ENCODE assay signal across 8 cellular contexts in the genomic region with DNA sequence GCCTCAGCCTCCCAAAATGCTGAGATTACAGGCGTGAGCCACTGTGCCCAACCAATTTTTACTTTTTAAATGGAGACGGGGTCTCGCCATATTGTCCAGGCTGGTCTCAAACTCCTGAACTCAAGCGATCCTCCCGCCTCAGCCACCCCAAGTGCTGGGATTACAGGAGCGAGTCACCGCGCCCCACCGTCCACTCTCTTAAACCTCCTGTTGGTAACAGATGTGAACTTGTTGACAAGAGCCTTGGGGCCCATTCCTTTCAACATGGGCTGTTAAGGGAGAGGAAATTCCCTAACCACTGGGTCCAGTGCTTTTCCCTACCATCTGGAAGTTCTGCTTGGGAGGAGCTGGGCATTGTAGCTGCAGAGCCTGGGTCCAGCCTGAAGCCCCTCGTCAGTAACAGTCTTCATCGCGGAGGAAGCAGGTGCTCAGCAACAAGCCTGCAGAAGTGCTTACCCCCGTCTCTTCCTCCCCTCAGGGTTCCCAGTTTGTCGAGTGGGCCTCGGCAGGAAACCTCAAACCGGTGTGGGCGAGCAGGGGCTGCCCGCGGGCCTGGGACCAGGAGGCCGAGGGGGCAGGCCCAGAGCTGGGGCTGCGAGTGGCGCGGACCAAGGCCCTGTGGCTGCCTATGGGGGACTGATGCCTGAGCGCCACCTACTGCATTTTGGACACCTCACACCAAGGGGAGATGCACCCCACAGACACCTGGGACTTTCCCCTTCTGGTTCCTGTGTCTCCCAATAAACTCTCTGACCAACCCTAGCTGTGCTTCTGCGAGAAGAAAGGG. TPM values are rescaled to one million over a fixed set of nuclear protein-coding genes. Genes with fewer than 3 reads are reported as not detected.
DNase-seq lines count a peak whose midpoint lies in the region; ATAC-seq and TF ChIP-seq lines count a peak whose summit lies in the region.

No MANE protein-coding gene starts in this region.

- H3K36me3 Mint-ChIP-seq in activated naive CD8-positive, alpha-beta T cell treated with anti-CD3 and anti-CD28 coated beads for 36 hours = peaks cover 16% of the 10 kb centered on the region

- H3K27ac ChIP-seq in DND-41 (ENCODE audit: low read length) (no peak overlapping the region), Peyer's patch (peak overlapping the region; percentile 60 to 84 (median 66))

- H3K27ac Mint-ChIP-seq in activated naive CD8-positive, alpha-beta T cell treated with anti-CD3 and anti-CD28 coated beads for 36 hours = peak overlapping the region; percentile 81

- H3K36me3 ChIP-seq in DND-41 (ENCODE audit: insufficient read depth, low read length) = peaks cover 49% of the 10 kb centered on the region
- peaks cover 0 to 32% (median 0%) of the 10 kb centered on the region in 3 donors for H3K36me3 ChIP-seq in Peyer's patch

- peak; percentile 37 for DNase-seq in DND-41
- peak in 2 of 3 donors; percentile 88 to 92 for DNase-seq in Peyer's patch
- DNase-seq in activated naive CD8-positive, alpha-beta T cell treated with anti-CD3 and anti-CD28 coated beads for 36 hours = peak; percentile 89
- DNase-seq in stimulated activated CD4-positive, alpha-beta T cell treated with anti-CD3 and anti-CD28 coated beads, Interleukin-2, amount 100 ng/mL, for 4 hours (ENCODE audit: low read depth) = peak; percentile 57
- DNase-seq in middle frontal gyrus (ENCODE audit: extremely low spot score, low spot score) = no peak
- DNase-seq in nucleus accumbens (lab: John Stamatoyannopoulos, UW) = no peak

- H3K4me1 ChIP-seq in DND-41 (ENCODE audit: insufficient read depth, low read length) (peaks cover 29% of the 10 kb centered on the region), Peyer's patch (peaks cover 0 to 36% (median 29%) of the 10 kb centered on the region in 4 donors)

- no peaks in the 10 kb centered on the region for H3K27me3 Mint-ChIP-seq in activated naive CD8-positive, alpha-beta T cell treated with anti-CD3 and anti-CD28 coated beads for 36 hours

- TF ChIP-seq CTCF in DND-41 (IDR thresholded peaks at IDR 0.05; ENCODE audit: borderline replicate concordance, extremely low read depth, low read length, poor library complexity, severe bottlenecking) (peak; percentile 44), Peyer's patch (IDR thresholded peaks at IDR 0.05) (peak; percentile 33 to 61 (median 54))

- no peak overlapping the region for H3K9ac ChIP-seq in DND-41 (ENCODE audit: low read depth, low read length)

- H3K4me2 ChIP-seq in DND-41 (ENCODE audit: insufficient read depth, low read length) = no peak overlapping the region

- no peak for TF ChIP-seq POLR2A in Peyer's patch (IDR thresholded peaks at IDR 0.05)

- H3K9me3 Mint-ChIP-seq in activated naive CD8-positive, alpha-beta T cell treated with anti-CD3 and anti-CD28 coated beads for 36 hours = no peaks in the 10 kb centered on the region

- H3K4me3 Mint-ChIP-seq in activated naive CD8-positive, alpha-beta T cell treated with anti-CD3 and anti-CD28 coated beads for 36 hours = no peak overlapping the region

- no peaks in the 10 kb centered on the region for H3K27me3 ChIP-seq in DND-41 (ENCODE audit: insufficient read depth, low read length, poor library complexity)
- H3K27me3 ChIP-seq in Peyer's patch = no peaks in the 10 kb centered on the region

- no peaks in the 10 kb centered on the region for H3K9me3 ChIP-seq in DND-41 (ENCODE audit: insufficient read depth, low read length, severe bottlenecking)
- no peaks in the 10 kb centered on the region for H3K9me3 ChIP-seq in Peyer's patch

- H4K20me1 ChIP-seq in DND-41 (ENCODE audit: insufficient read depth, low read length) = no peaks in the 10 kb centered on the region

- H3K79me2 ChIP-seq in DND-41 (ENCODE audit: insufficient read depth, low read length) = no peaks in the 10 kb centered on the region

- H2AFZ ChIP-seq in DND-41 (ENCODE audit: low read depth, low read length) = no peak overlapping the region

- H3K4me3 ChIP-seq in DND-41 (ENCODE audit: low read depth in 1 of 2, low read length in 2 of 2) = no peak overlapping the region
- no peak overlapping the region for H3K4me3 ChIP-seq in Peyer's patch

- peaks cover 45% of the 10 kb centered on the region for H3K4me1 Mint-ChIP-seq in activated naive CD8-positive, alpha-beta T cell treated with anti-CD3 and anti-CD28 coated beads for 36 hours

- ATAC-seq in DND-41 (ENCODE audit: insufficient read depth, low read depth) = no peak
- ATAC-seq in GM21717 (IDR thresholded peaks at IDR 0.05; ENCODE audit: unreplicated experiment) = peak; percentile 45
- ATAC-seq in HG03469 (IDR thresholded peaks at IDR 0.05; ENCODE audit: unreplicated experiment) = no peak

RNA-seq across cellular contexts. Expression of gene FLT3LG, which starts 4.0 kb away (rescaled TPM):
- total RNA-seq in Peyer's patch = 10 to 100 TPM in 1 of 4 donors, 1 to 10 TPM in 3; 2.8 to 22.3 (median 5.0) TPM
- total RNA-seq in activated naive CD8-positive, alpha-beta T cell treated with anti-CD3 and anti-CD28 coated beads for 36 hours = 10 to 100 TPM; 61.0 to 63.5 TPM

RNA-seq across cellular contexts. Expression of gene ALDH16A1, which starts 17.0 kb away (rescaled TPM):
- total RNA-seq in Peyer's patch = 10 to 100 TPM; 33.8 to 53.6 (median 49.1) TPM
- total RNA-seq in activated naive CD8-positive, alpha-beta T cell treated with anti-CD3 and anti-CD28 coated beads for 36 hours = 10 to 100 TPM; 34.4 to 42.0 TPM

RNA-seq across cellular contexts. Expression of gene RPL13A, which starts 17.4 kb away (rescaled TPM):
- 1,000 to 10,000 TPM; 1,523 to 3,539 (median 1,798) TPM for total RNA-seq in Peyer's patch
- total RNA-seq in activated naive CD8-positive, alpha-beta T cell treated with anti-CD3 and anti-CD28 coated beads for 36 hours = 1,000 to 10,000 TPM; 3,663 to 3,691 TPM

RNA-seq across cellular contexts. Expression of gene PIH1D1, which starts 18.4 kb away (rescaled TPM):
- total RNA-seq in Peyer's patch = 100 to 1,000 TPM in 3 of 4 donors, 10 to 100 TPM in 1; 96.2 to 229 (median 115) TPM
- 100 to 1,000 TPM; 140 to 141 TPM for total RNA-seq in activated naive CD8-positive, alpha-beta T cell treated with anti-CD3 and anti-CD28 coated beads for 36 hours

RNA-seq across cellular contexts. Expression of gene RPS11, which starts 26.2 kb away (rescaled TPM):
- total RNA-seq in Peyer's patch = 1,000 to 10,000 TPM; 1,400 to 3,556 (median 1,785) TPM
- total RNA-seq in activated naive CD8-positive, alpha-beta T cell treated with anti-CD3 and anti-CD28 coated beads for 36 hours = 1,000 to 10,000 TPM; 2,825 to 2,867 TPM

Comparison
In these comparisons a context has a peak if more than half of its experiments do, and no peak if none do; other contexts are left out.
1. DNase-seq: peak in DND-41 (single experiment), Peyer's patch (2 of 3), activated naive CD8-positive, alpha-beta T cell treated with anti-CD3 and anti-CD28 coated beads for 36 hours (single experiment) and stimulated activated CD4-positive, alpha-beta T cell treated with anti-CD3 and anti-CD28 coated beads, Interleukin-2, amount 100 ng/mL, for 4 hours (single experiment); none in middle frontal gyrus (single experiment) and nucleus accumbens (0 of 56).